22 cellular contexts compared by ENCODE assay signal in genomic region chr5:79628276-79628675, GRCh38.
"Had no signal": no experiment of that assay in that cellular context is flagged by ENCODE, and none has a peak within 500 bp of the region (broad histone marks: within the 10 kb centered on the region; RNA-seq: fewer than 3 reads in every experiment).

No MANE protein-coding gene starts in this region.

- H3K4me1 ChIP-seq: right atrium auricular region, SJSA1, tibial nerve had no signal

- H3K27me3 ChIP-seq: brain microvascular endothelial cell, gastroesophageal sphincter, heart right ventricle, right atrium auricular region, SJSA1, tibial nerve had no signal

- DNase-seq: activated B cell treated with CpG ODN at 0.5 μM for 24 hours; activated CD4-positive, alpha-beta T cell treated with anti-CD3 and anti-CD28 coated beads, Interleukin-2, amount 10 ng/mL, durations not matched to agents 24 days and 14 days; aorta; brain microvascular endothelial cell; central memory CD4-positive, alpha-beta T cell; effector CD4-positive, alpha-beta T cell; kidney glomerular epithelial cell; left ventricle myocardium inferior; mammary epithelial cell; stimulated activated CD4-positive, alpha-beta T cell treated with anti-CD3 and anti-CD28 coated beads, Interleukin-12 subunit alpha, Interleukin-12 subunit beta, amount 100 ng/mL, for 4 hours; stimulated activated CD4-positive, alpha-beta T cell treated with anti-CD3 and anti-CD28 coated beads, Interleukin-1b, Interleukin-23, amount 100 ng/mL, for 48 hours; T-helper 2 cell had no signal

- H3K9me3 ChIP-seq: gastroesophageal sphincter, heart right ventricle, left ventricle myocardium inferior, right atrium auricular region, SJSA1, tibial nerve had no signal

- H3K4me1 Mint-ChIP-seq: neural crest cell had no signal

- H3K4me3 ChIP-seq: coronary artery, gastroesophageal sphincter, heart right ventricle, left ventricle myocardium inferior, right atrium auricular region, SJSA1, tibial nerve had no signal

- ATAC-seq: esophagus mucosa, gastroesophageal sphincter had no signal

- H3K27me3 Mint-ChIP-seq: activated B cell treated with CpG ODN at 0.5 μM for 24 hours; activated CD4-positive, alpha-beta T cell treated with anti-CD3 and anti-CD28 coated beads, Interleukin-2, amount 10 ng/mL, durations not matched to agents 24 days and 14 days; progenitor cell of endocrine pancreas; stimulated activated naive CD8-positive, alpha-beta T cell treated with anti-CD3 and anti-CD28 coated beads, Interleukin-15, Interleukin-2, amounts not matched to agents 100 ng/mL and 50 ng/mL, for 24 hours had no signal

- H3K27ac Mint-ChIP-seq: activated B cell treated with CpG ODN at 0.5 μM for 24 hours; activated CD4-positive, alpha-beta T cell treated with anti-CD3 and anti-CD28 coated beads, Interleukin-2, amount 10 ng/mL, durations not matched to agents 24 days and 14 days; progenitor cell of endocrine pancreas; stimulated activated naive CD8-positive, alpha-beta T cell treated with anti-CD3 and anti-CD28 coated beads, Interleukin-15, Interleukin-2, amounts not matched to agents 100 ng/mL and 50 ng/mL, for 24 hours had no signal

- H3K4me3 Mint-ChIP-seq: activated B cell treated with CpG ODN at 0.5 μM for 24 hours; activated CD4-positive, alpha-beta T cell treated with anti-CD3 and anti-CD28 coated beads, Interleukin-2, amount 10 ng/mL, durations not matched to agents 24 days and 14 days; neural crest cell; stimulated activated naive CD8-positive, alpha-beta T cell treated with anti-CD3 and anti-CD28 coated beads, Interleukin-15, Interleukin-2, amounts not matched to agents 100 ng/mL and 50 ng/mL, for 24 hours had no signal

- H3K27ac ChIP-seq: brain microvascular endothelial cell, coronary artery, gastroesophageal sphincter, left ventricle myocardium inferior, right atrium auricular region, SJSA1, tibial nerve had no signal

- H3K9me3 Mint-ChIP-seq: activated B cell treated with CpG ODN at 0.5 μM for 24 hours; stimulated activated naive CD8-positive, alpha-beta T cell treated with anti-CD3 and anti-CD28 coated beads, Interleukin-15, Interleukin-2, amounts not matched to agents 100 ng/mL and 50 ng/mL, for 24 hours had no signal
